Comparison of ENCODE assay signal across 34 cellular contexts in genomic region chr5:103391659-103392058, GRCh38.
"Had no signal": no experiment of that assay in that cellular context is flagged by ENCODE, and none has a peak within 500 bp of the region (broad histone marks: within the 10 kb centered on the region; RNA-seq: fewer than 3 reads in every experiment).

No MANE protein-coding gene starts in this region.

- DNase-seq: activated B cell treated with CpG ODN at 0.5 μM for 24 hours; activated CD4-positive, alpha-beta memory T cell treated with anti-CD3 and anti-CD28 coated beads for 36 hours; activated CD4-positive, alpha-beta T cell treated with anti-CD3 and anti-CD28 coated beads for 4 hours; activated CD4-positive, alpha-beta T cell treated with anti-CD3 and anti-CD28 coated beads, Interleukin-2, amount 50 U/mL, for 1 hour; activated CD4-positive, CD25-positive, alpha-beta regulatory T cell treated with anti-CD3 and anti-CD28 coated beads, Interleukin-2, amount 50 U/mL, for 72 hours; activated CD8-positive, alpha-beta memory T cell treated with anti-CD3 and anti-CD28 coated beads for 24 hours; activated CD8-positive, alpha-beta memory T cell treated with anti-CD3 and anti-CD28 coated beads, Interleukin-2, amount 10 ng/mL, durations not matched to agents 7 days and 5 days; activated CD8-positive, alpha-beta memory T cell treated with anti-CD3 and anti-CD28 coated beads, Interleukin-2, amount 50 U/mL, for 48 hours; activated effector memory CD4-positive, alpha-beta T cell treated with Interleukin-2 at 50 U/mL for 16 hours; activated naive CD4-positive, alpha-beta T cell treated with anti-CD3 and anti-CD28 coated beads, Interleukin-2, amount 10 ng/mL, durations not matched to agents 7 days and 5 days; activated naive CD8-positive, alpha-beta T cell treated with anti-CD3 and anti-CD28 coated beads for 36 hours; activated T-cell treated with anti-CD3 and anti-CD28 coated beads, Interleukin-2, amount 50 U/mL, for 48 hours; amniotic stem cell; aorta; brain microvascular endothelial cell; central memory CD4-positive, alpha-beta T cell; Kasumi-1; KG1; MG63; NCI-H1048; NCI-H1105 treated with DMSO at 0.1 percent for 48 hours; NCI-H1436; NCI-H1694; NCI-H1930; NCI-H345; NCI-H524 treated with DMSO at 0.1 percent for 48 hours; PC-3; Peyer's patch; RPMI8226; SIG-M5; SW 1271; T-helper 1 cell; T-helper 2 cell; T-helper 9 cell had no signal

- ATAC-seq: activated CD8-positive, alpha-beta memory T cell treated with anti-CD3 and anti-CD28 coated beads, Interleukin-2, amount 10 ng/mL, durations not matched to agents 7 days and 5 days; PC-3 had no signal

- H3K4me3 Mint-ChIP-seq: activated B cell treated with CpG ODN at 0.5 μM for 24 hours; activated CD4-positive, alpha-beta memory T cell treated with anti-CD3 and anti-CD28 coated beads for 36 hours; activated CD8-positive, alpha-beta memory T cell treated with anti-CD3 and anti-CD28 coated beads, Interleukin-2, amount 10 ng/mL, durations not matched to agents 7 days and 5 days; activated naive CD4-positive, alpha-beta T cell treated with anti-CD3 and anti-CD28 coated beads, Interleukin-2, amount 10 ng/mL, durations not matched to agents 7 days and 5 days; activated naive CD8-positive, alpha-beta T cell treated with anti-CD3 and anti-CD28 coated beads for 36 hours had no signal

- H3K27ac Mint-ChIP-seq: activated B cell treated with CpG ODN at 0.5 μM for 24 hours; activated CD4-positive, alpha-beta memory T cell treated with anti-CD3 and anti-CD28 coated beads for 36 hours; activated CD8-positive, alpha-beta memory T cell treated with anti-CD3 and anti-CD28 coated beads, Interleukin-2, amount 10 ng/mL, durations not matched to agents 7 days and 5 days; activated naive CD4-positive, alpha-beta T cell treated with anti-CD3 and anti-CD28 coated beads, Interleukin-2, amount 10 ng/mL, durations not matched to agents 7 days and 5 days; activated naive CD8-positive, alpha-beta T cell treated with anti-CD3 and anti-CD28 coated beads for 36 hours had no signal

- H3K4me1 Mint-ChIP-seq: activated B cell treated with CpG ODN at 0.5 μM for 24 hours; activated CD8-positive, alpha-beta memory T cell treated with anti-CD3 and anti-CD28 coated beads, Interleukin-2, amount 10 ng/mL, durations not matched to agents 7 days and 5 days; activated naive CD4-positive, alpha-beta T cell treated with anti-CD3 and anti-CD28 coated beads, Interleukin-2, amount 10 ng/mL, durations not matched to agents 7 days and 5 days; activated naive CD8-positive, alpha-beta T cell treated with anti-CD3 and anti-CD28 coated beads for 36 hours had no signal

- H3K9me3 Mint-ChIP-seq: activated B cell treated with CpG ODN at 0.5 μM for 24 hours; activated CD4-positive, alpha-beta memory T cell treated with anti-CD3 and anti-CD28 coated beads for 36 hours; activated naive CD4-positive, alpha-beta T cell treated with anti-CD3 and anti-CD28 coated beads, Interleukin-2, amount 10 ng/mL, durations not matched to agents 7 days and 5 days; activated naive CD8-positive, alpha-beta T cell treated with anti-CD3 and anti-CD28 coated beads for 36 hours had no signal

- H3K36me3 Mint-ChIP-seq: activated CD4-positive, alpha-beta memory T cell treated with anti-CD3 and anti-CD28 coated beads for 36 hours; activated CD8-positive, alpha-beta memory T cell treated with anti-CD3 and anti-CD28 coated beads, Interleukin-2, amount 10 ng/mL, durations not matched to agents 7 days and 5 days; activated naive CD4-positive, alpha-beta T cell treated with anti-CD3 and anti-CD28 coated beads, Interleukin-2, amount 10 ng/mL, durations not matched to agents 7 days and 5 days; activated naive CD8-positive, alpha-beta T cell treated with anti-CD3 and anti-CD28 coated beads for 36 hours had no signal

- H3K27me3 Mint-ChIP-seq: activated B cell treated with CpG ODN at 0.5 μM for 24 hours had no signal
